ENCODE assay signal across 1 cellular context in genomic region chr7:152884321-152884720, GRCh38.
TF ChIP-seq lines count a peak whose summit lies in the region.

No MANE protein-coding gene starts in this region.

TF ChIP-seq in H1, 55 proteins besides CTCF, POLR2A, EP300 and RAD21 (continued from another document):
- TF ChIP-seq ATF3 (IDR thresholded peaks at IDR 0.05; ENCODE audit: insufficient read depth, low read depth, low read length) (no peak), RNF2 (IDR thresholded peaks at IDR 0.05; ENCODE audit: borderline replicate concordance, low read depth, low read length, missing control alignments, poor library complexity, severe bottlenecking) (no peak), NANOG (IDR thresholded peaks at IDR 0.05; ENCODE audit: insufficient read depth, low read depth, low read length, poor library complexity, severe bottlenecking) (no peak), SIX5 (IDR thresholded peaks at IDR 0.05; ENCODE audit: low read depth, low read length) (no peak), PHF8 (conservative IDR thresholded peaks at IDR 0.05; ENCODE audit: low read depth, low read length) (no peak), TCF12 (IDR thresholded peaks at IDR 0.05; ENCODE audit: low read depth, low read length) (no peak), ZNF274 (IDR thresholded peaks at IDR 0.05; ENCODE audit: borderline replicate concordance, extremely low read depth, low read length) (no peak)
TF ChIP-seq in H1: peak in this region for 0.
